Comparison of ENCODE assay signal across 1 cellular context in the genomic region with DNA sequence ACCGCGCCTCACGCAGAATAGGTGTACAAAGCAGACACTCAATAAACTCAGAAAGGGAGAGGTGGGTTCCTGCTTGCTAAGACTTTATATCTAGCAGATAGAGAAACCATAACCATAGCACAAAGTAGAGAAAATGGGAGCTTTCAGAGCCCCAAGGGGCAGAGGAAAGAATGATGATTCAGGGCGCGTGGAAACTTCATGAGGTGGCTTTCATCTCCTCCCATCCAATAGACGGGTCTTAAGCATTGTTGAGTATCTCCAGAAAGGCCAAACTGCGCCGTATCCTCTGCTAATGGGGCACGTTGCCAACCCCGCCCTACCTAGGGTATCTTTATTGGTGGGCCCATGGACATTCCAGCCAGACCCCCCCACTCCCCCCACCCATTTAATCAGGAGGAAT.
TF ChIP-seq lines count a peak whose summit lies in the region.

No MANE protein-coding gene starts in this region.

TF ChIP-seq in H1, 55 proteins besides CTCF, POLR2A, EP300 and RAD21:
- no peak for TF ChIP-seq MAFK (IDR thresholded peaks at IDR 0.05; ENCODE audit: low read depth, low read length)
TF ChIP-seq in H1: peak in this region for 0.
